17 cellular contexts compared by ENCODE assay signal in genomic region chr9:69443178-69443577, GRCh38.
DNase-seq lines count a peak whose midpoint lies in the region; ATAC-seq and TF ChIP-seq lines count a peak whose summit lies in the region.
"Had no signal": no experiment of that assay in that cellular context is flagged by ENCODE, and none has a peak within 500 bp of the region (broad histone marks: within the 10 kb centered on the region; RNA-seq: fewer than 3 reads in every experiment).

No MANE protein-coding gene starts in this region.

- H3K4me3 Mint-ChIP-seq in activated CD8-positive, alpha-beta T cell treated with anti-CD3 and anti-CD28 coated beads, Interleukin-2, amount 10 ng/mL, durations not matched to agents 7 days and 5 days: no peak overlapping the region
- H3K4me3 Mint-ChIP-seq: activated T-cell treated with anti-CD3 and anti-CD28 coated beads, Interleukin-2, amount 50 U/mL, for 24 hours had no signal

- no peaks in the 10 kb centered on the region for H3K9me3 Mint-ChIP-seq in activated CD8-positive, alpha-beta T cell treated with anti-CD3 and anti-CD28 coated beads, Interleukin-2, amount 10 ng/mL, durations not matched to agents 7 days and 5 days (ENCODE audit: insufficient read depth)
- H3K9me3 Mint-ChIP-seq: activated T-cell treated with anti-CD3 and anti-CD28 coated beads, Interleukin-2, amount 50 U/mL, for 24 hours had no signal

- no peak overlapping the region for H4K91ac ChIP-seq in neuronal stem cell (ENCODE audit: low read depth, low read length, poor library complexity)

- no peaks in the 10 kb centered on the region for H3K9me3 ChIP-seq in HAP-1
- no peaks in the 10 kb centered on the region for H3K9me3 ChIP-seq in neuronal stem cell (replicated peaks in 1 of 2; ENCODE audit: control insufficient read depth in 2 of 2, insufficient read depth in 1 of 2, low read depth in 1 of 2, low read length in 2 of 2)
- H3K9me3 ChIP-seq: body of pancreas, Caco-2 had no signal

- no CpG with 5 or more reads among the region's 3 CpGs for WGBS in neuronal stem cell (ENCODE audit: extremely low coverage in 2 of 2, insufficient read length in 2 of 2, insufficient replicate concordance in 1 of 2), 2 donors

- H2BK5ac ChIP-seq in neuronal stem cell (ENCODE audit: low read length): no peak overlapping the region

- no peak overlapping the region for H3K4me2 ChIP-seq in neuronal stem cell (ENCODE audit: insufficient read depth, low read length, poor library complexity, severe bottlenecking)

- no peak overlapping the region for H3K18ac ChIP-seq in neuronal stem cell (ENCODE audit: low read length)

- no peaks in the 10 kb centered on the region for H3K4me1 Mint-ChIP-seq in activated CD8-positive, alpha-beta T cell treated with anti-CD3 and anti-CD28 coated beads, Interleukin-2, amount 10 ng/mL, durations not matched to agents 7 days and 5 days (ENCODE audit: low read depth)

- H2BK12ac ChIP-seq in neuronal stem cell (ENCODE audit: low read length): no peak overlapping the region

- H3K27me3 ChIP-seq in foreskin keratinocyte (no peaks in the 10 kb centered on the region), HAP-1 (ENCODE audit: low read depth) (no peaks in the 10 kb centered on the region), neuronal stem cell (ENCODE audit: control insufficient read depth in 3 of 3, insufficient read depth in 3 of 3, low read depth in 1 of 3, low read length in 3 of 3) (no peaks in the 10 kb centered on the region)
- H3K27me3 ChIP-seq: body of pancreas had no signal

- H3K4me3 ChIP-seq in HAP-1 (no peak overlapping the region), neuronal stem cell (ENCODE audit: low read length in 2 of 2) (no peak overlapping the region)
- H3K4me3 ChIP-seq: body of pancreas had no signal

- in situ Hi-C loops in HAP-1 (cut with MboI; ENCODE audit: low sequenced_read_pairs): no loop called here

- no peaks in the 10 kb centered on the region for H3K36me3 Mint-ChIP-seq in activated CD8-positive, alpha-beta T cell treated with anti-CD3 and anti-CD28 coated beads, Interleukin-2, amount 10 ng/mL, durations not matched to agents 7 days and 5 days (ENCODE audit: low read depth)
- H3K36me3 Mint-ChIP-seq: activated naive CD4-positive, alpha-beta T cell treated with anti-CD3 and anti-CD28 coated beads, Interleukin-2, amount 50 U/mL, for 72 hours had no signal

- H3K9ac ChIP-seq in neuronal stem cell (ENCODE audit: low read depth, low read length, poor library complexity): no peak overlapping the region

- CTCF ChIA-PET in activated CD8-positive, alpha-beta T cell treated with anti-CD3 and anti-CD28 coated beads, Interleukin-2, amount 10 ng/mL, durations not matched to agents 7 days and 5 days (lab: Charles Lee): no interaction called here

- no peak overlapping the region for H3K23ac ChIP-seq in neuronal stem cell (ENCODE audit: low read depth, low read length, poor library complexity)

- peaks cover 3% of the 10 kb centered on the region; the same call in 1 of the 2 replicates for H3K36me3 ChIP-seq in HAP-1 (replicated peaks)
- H3K36me3 ChIP-seq in neuronal stem cell (replicated peaks in 1 of 2; ENCODE audit: control insufficient read depth in 2 of 2, insufficient read depth in 2 of 2, low read length in 2 of 2): peaks cover 0 to 7% of the 10 kb centered on the region in 2 donors

- H3K27ac ChIP-seq in foreskin keratinocyte (no peak overlapping the region), neuronal stem cell (replicated peaks; ENCODE audit: low read length) (no peak overlapping the region)
- H3K27ac ChIP-seq: body of pancreas had no signal

- H3K14ac ChIP-seq in neuronal stem cell (ENCODE audit: low read length): no peak overlapping the region

- H3K79me1 ChIP-seq in neuronal stem cell (ENCODE audit: low read depth, low read length): no peaks in the 10 kb centered on the region

- no peak overlapping the region for H3K4ac ChIP-seq in neuronal stem cell (ENCODE audit: low read length)

- H2BK120ac ChIP-seq in neuronal stem cell (ENCODE audit: low read depth, low read length): no peak overlapping the region

- ATAC-seq in foreskin keratinocyte: peak; percentile 55
- ATAC-seq in activated CD8-positive, alpha-beta T cell treated with anti-CD3 and anti-CD28 coated beads, Interleukin-2, amount 10 ng/mL, durations not matched to agents 7 days and 5 days: no peak
- ATAC-seq: activated naive CD4-positive, alpha-beta T cell treated with anti-CD3 and anti-CD28 coated beads, Interleukin-2, amount 50 U/mL, for 72 hours; body of pancreas had no signal

- H2BK15ac ChIP-seq in neuronal stem cell (ENCODE audit: low read length): no peak overlapping the region

- H3K4me1 ChIP-seq in foreskin keratinocyte: no peaks in the 10 kb centered on the region
- H3K4me1 ChIP-seq in HAP-1: no peaks in the 10 kb centered on the region
- peaks cover 5 to 13% of the 10 kb centered on the region in 2 donors for H3K4me1 ChIP-seq in neuronal stem cell (ENCODE audit: control insufficient read depth in 2 of 2, insufficient read depth in 1 of 2, low read depth in 1 of 2, low read length in 2 of 2)
- H3K4me1 ChIP-seq: body of pancreas, Caco-2 had no signal

- POLR2A ChIA-PET in activated CD8-positive, alpha-beta T cell treated with anti-CD3 and anti-CD28 coated beads, Interleukin-2, amount 10 ng/mL, durations not matched to agents 7 days and 5 days (lab: Charles Lee): no interaction called here

- peak; percentile 17 for TF ChIP-seq CTCF in foreskin keratinocyte (conservative IDR thresholded peaks at IDR 0.05)

- no peak overlapping the region for H2AFZ ChIP-seq in neuronal stem cell (ENCODE audit: low read length)

- H3K27me3 Mint-ChIP-seq in activated CD8-positive, alpha-beta T cell treated with anti-CD3 and anti-CD28 coated beads, Interleukin-2, amount 10 ng/mL, durations not matched to agents 7 days and 5 days (ENCODE audit: low read depth): no peaks in the 10 kb centered on the region

- H2AK5ac ChIP-seq in neuronal stem cell (ENCODE audit: low read depth, low read length): no peak overlapping the region

- H4K8ac ChIP-seq in neuronal stem cell (ENCODE audit: low read depth, low read length): no peak overlapping the region

- no peak overlapping the region for H3K27ac Mint-ChIP-seq in activated CD8-positive, alpha-beta T cell treated with anti-CD3 and anti-CD28 coated beads, Interleukin-2, amount 10 ng/mL, durations not matched to agents 7 days and 5 days
- H3K27ac Mint-ChIP-seq: activated naive CD4-positive, alpha-beta T cell treated with anti-CD3 and anti-CD28 coated beads, Interleukin-2, amount 50 U/mL, for 72 hours; activated T-cell treated with anti-CD3 and anti-CD28 coated beads, Interleukin-2, amount 50 U/mL, for 24 hours had no signal

- DNase-seq in DMS153 treated with DMSO at 0.1 percent for 48 hours (lab: John Stamatoyannopoulos, UW; ENCODE audit: unreplicated experiment) (peak; percentile 33), NCI-H146 treated with DMSO at 0.1 percent for 48 hours (lab: John Stamatoyannopoulos, UW; ENCODE audit: unreplicated experiment) (peak; percentile 84), NCI-H510A treated with DMSO at 0.1 percent for 48 hours (lab: John Stamatoyannopoulos, UW) (peak; percentile 80), foreskin keratinocyte (peak; percentile 48 to 54), GM19240 (ENCODE audit: insufficient read length, low spot score) (no peak), HAP-1 (ENCODE audit: low spot score in 2 of 2) (no peak), neuronal stem cell (ENCODE audit: low spot score) (no peak)
- no peak for DNase-seq in activated CD8-positive, alpha-beta T cell treated with anti-CD3 and anti-CD28 coated beads, Interleukin-2, amount 10 ng/mL, durations not matched to agents 7 days and 5 days
- DNase-seq: activated CD4-positive, alpha-beta T cell treated with anti-CD3 and anti-CD28 coated beads, Interleukin-2, amount 50 U/mL, for 4 hours; activated T-cell treated with anti-CD3 and anti-CD28 coated beads, Interleukin-2, amount 50 U/mL, for 24 hours; body of pancreas; Caco-2; dermis blood vessel endothelial cell; GF-D8; Kasumi-1; NCI-H446 treated with DMSO at 0.1 percent for 48 hours had no signal

Comparison
In these comparisons a context has a peak if more than half of its experiments do, and no peak if none do; other contexts are left out.
1. DNase-seq: peak in DMS153 treated with DMSO at 0.1 percent for 48 hours (single experiment), NCI-H146 treated with DMSO at 0.1 percent for 48 hours (single experiment), NCI-H510A treated with DMSO at 0.1 percent for 48 hours (single experiment) and foreskin keratinocyte (2 of 2); none in GM19240 (single experiment), HAP-1 (0 of 2), neuronal stem cell (single experiment) and activated CD8-positive, alpha-beta T cell treated with anti-CD3 and anti-CD28 coated beads, Interleukin-2, amount 10 ng/mL, durations not matched to agents 7 days and 5 days (single experiment).